Comparison of ENCODE assay signal across 1 cellular context in genomic region chr10:57142925-57143576, GRCh38.
TF ChIP-seq lines count a peak whose summit lies in the region.

No MANE protein-coding gene starts in this region.

TF ChIP-seq in GM12878, 131 proteins besides CTCF, POLR2A, EP300 and RAD21:
- TF ChIP-seq ELK1 (IDR thresholded peaks at IDR 0.05; ENCODE audit: low read depth, low read length) (no peak), JUNB (IDR thresholded peaks at IDR 0.05) (peak; percentile 59), ZNF687 (IDR thresholded peaks at IDR 0.05) (no peak)
